ENCODE assay signal across 18 cellular contexts in genomic region chr19:1524206-1524971, GRCh38. TPM values are rescaled to one million over a fixed set of nuclear protein-coding genes. Genes with fewer than 3 reads are reported as not detected.
DNase-seq lines count a peak whose midpoint lies in the region; ATAC-seq and TF ChIP-seq lines count a peak whose summit lies in the region.
"Had no signal": no experiment of that assay in that cellular context is flagged by ENCODE, and none has a peak within 500 bp of the region (broad histone marks: within the 10 kb centered on the region; RNA-seq: fewer than 3 reads in every experiment).

No MANE protein-coding gene starts in this region.

- intact Hi-C loops in naive thymus-derived CD4-positive, alpha-beta T cell (cut with micrococcal nuclease) = no loop called here
- intact Hi-C loops in aorta (cut with DNase I) = no loop called here

- H3K27me3 ChIP-seq in naive thymus-derived CD4-positive, alpha-beta T cell (ENCODE audit: control insufficient read depth in 2 of 2, insufficient read depth in 2 of 2, low read length in 2 of 2) = no peaks in the 10 kb centered on the region
- no peaks in the 10 kb centered on the region for H3K27me3 ChIP-seq in aorta (ENCODE audit: control insufficient read depth in 1 of 2, insufficient read depth in 2 of 2, low read length in 1 of 2)

- H3K4me1 Mint-ChIP-seq in activated naive CD8-positive, alpha-beta T cell (ENCODE audit: low read depth) = peaks cover 6% of the 10 kb centered on the region
- H3K4me1 Mint-ChIP-seq in activated naive CD8-positive, alpha-beta T cell treated with anti-CD3 and anti-CD28 coated beads for 36 hours = peaks cover 4% of the 10 kb centered on the region
- peaks cover 5% of the 10 kb centered on the region for H3K4me1 Mint-ChIP-seq in chondrocyte (ENCODE audit: low read depth)
- peaks cover 0 to 9% (median 8%) of the 10 kb centered on the region in 7 donors for H3K4me1 Mint-ChIP-seq in naive thymus-derived CD4-positive, alpha-beta T cell
- peaks cover 9 to 10% of the 10 kb centered on the region in 2 donors for H3K4me1 Mint-ChIP-seq in stimulated activated naive B cell treated with anti-CD40 and anti-IgM and Interleukin-4, amounts not matched to agents 10 μg/mL and 1 μg/mL and 100 μg/mL, for 72 hours

- H3K36me3 Mint-ChIP-seq in activated naive CD8-positive, alpha-beta T cell = no peaks in the 10 kb centered on the region
- no peaks in the 10 kb centered on the region for H3K36me3 Mint-ChIP-seq in activated naive CD8-positive, alpha-beta T cell treated with anti-CD3 and anti-CD28 coated beads for 36 hours
- no peaks in the 10 kb centered on the region for H3K36me3 Mint-ChIP-seq in chondrocyte (ENCODE audit: low read depth)
- H3K36me3 Mint-ChIP-seq in naive thymus-derived CD4-positive, alpha-beta T cell = peaks cover 0 to 4% (median 0%) of the 10 kb centered on the region in 5 donors
- H3K36me3 Mint-ChIP-seq in stimulated activated naive B cell treated with anti-CD40 and anti-IgM and Interleukin-4, amounts not matched to agents 10 μg/mL and 1 μg/mL and 100 μg/mL, for 72 hours = peaks cover 0 to 4% of the 10 kb centered on the region in 2 donors

- H3K27me3 Mint-ChIP-seq in activated naive CD8-positive, alpha-beta T cell = peaks cover 17% of the 10 kb centered on the region
- H3K27me3 Mint-ChIP-seq in activated naive CD8-positive, alpha-beta T cell treated with anti-CD3 and anti-CD28 coated beads for 36 hours = peaks cover 52% of the 10 kb centered on the region
- peaks cover 24% of the 10 kb centered on the region for H3K27me3 Mint-ChIP-seq in chondrocyte (ENCODE audit: low read depth)
- peaks cover 26 to 39% (median 30%) of the 10 kb centered on the region in 5 donors for H3K27me3 Mint-ChIP-seq in naive thymus-derived CD4-positive, alpha-beta T cell
- peaks cover 53 to 70% of the 10 kb centered on the region in 2 donors for H3K27me3 Mint-ChIP-seq in stimulated activated naive B cell treated with anti-CD40 and anti-IgM and Interleukin-4, amounts not matched to agents 10 μg/mL and 1 μg/mL and 100 μg/mL, for 72 hours

- ATAC-seq in naive thymus-derived CD4-positive, alpha-beta T cell = no peak
- ATAC-seq in stimulated activated naive B cell treated with anti-CD40 and anti-IgM and Interleukin-4, amounts not matched to agents 10 μg/mL and 1 μg/mL and 100 μg/mL, for 72 hours (replicated peaks) = no peak
- no peak for ATAC-seq in aorta (ENCODE audit: low FRiP score)
- ATAC-seq: activated CD4-positive, alpha-beta T cell treated with anti-CD3 and anti-CD28 coated beads for 36 hours had no signal

- no peak overlapping the region for H3K27ac ChIP-seq in naive thymus-derived CD4-positive, alpha-beta T cell (ENCODE audit: low read depth, low read length)
- no peak overlapping the region for H3K27ac ChIP-seq in aorta (ENCODE audit: low read depth in 1 of 2, low read length in 2 of 2)

- CTCF ChIA-PET in naive thymus-derived CD4-positive, alpha-beta T cell (lab: Charles Lee) = no interaction called here

- H3K4me3 Mint-ChIP-seq in activated naive CD8-positive, alpha-beta T cell = peak overlapping the region; percentile 64
- H3K4me3 Mint-ChIP-seq in activated naive CD8-positive, alpha-beta T cell treated with anti-CD3 and anti-CD28 coated beads for 36 hours = no peak overlapping the region
- peak overlapping the region; percentile 37 for H3K4me3 Mint-ChIP-seq in chondrocyte (ENCODE audit: unreplicated experiment)
- peak overlapping the region in 8 of 10 donors; percentile 5 to 72 (median 58) for H3K4me3 Mint-ChIP-seq in naive thymus-derived CD4-positive, alpha-beta T cell
- H3K4me3 Mint-ChIP-seq in stimulated activated naive B cell treated with anti-CD40 and anti-IgM and Interleukin-4, amounts not matched to agents 10 μg/mL and 1 μg/mL and 100 μg/mL, for 72 hours = peak overlapping the region; percentile 12 to 19
- H3K4me3 Mint-ChIP-seq: activated CD4-positive, alpha-beta T cell treated with anti-CD3 and anti-CD28 coated beads for 36 hours; stimulated activated naive CD8-positive, alpha-beta T cell treated with anti-CD3 and anti-CD28 coated beads, Interleukin-15, Interleukin-2, amounts not matched to agents 100 ng/mL and 50 ng/mL, for 24 hours had no signal

- no peak overlapping the region for H3K27ac Mint-ChIP-seq in activated naive CD8-positive, alpha-beta T cell
- H3K27ac Mint-ChIP-seq in activated naive CD8-positive, alpha-beta T cell treated with anti-CD3 and anti-CD28 coated beads for 36 hours = no peak overlapping the region
- no peak overlapping the region for H3K27ac Mint-ChIP-seq in chondrocyte (ENCODE audit: unreplicated experiment)
- peak overlapping the region in 1 of 9 donors; percentile 32 for H3K27ac Mint-ChIP-seq in naive thymus-derived CD4-positive, alpha-beta T cell
- H3K27ac Mint-ChIP-seq in stimulated activated naive B cell treated with anti-CD40 and anti-IgM and Interleukin-4, amounts not matched to agents 10 μg/mL and 1 μg/mL and 100 μg/mL, for 72 hours = no peak overlapping the region
- H3K27ac Mint-ChIP-seq: activated CD4-positive, alpha-beta T cell treated with anti-CD3 and anti-CD28 coated beads for 36 hours; stimulated activated naive CD8-positive, alpha-beta T cell treated with anti-CD3 and anti-CD28 coated beads, Interleukin-15, Interleukin-2, amounts not matched to agents 100 ng/mL and 50 ng/mL, for 24 hours had no signal

- no peak for DNase-seq in activated naive CD8-positive, alpha-beta T cell treated with anti-CD3 and anti-CD28 coated beads for 36 hours
- DNase-seq in chondrocyte (ENCODE audit: low spot score) = no peak
- no peak for DNase-seq in naive thymus-derived CD4-positive, alpha-beta T cell
- DNase-seq in stimulated activated naive B cell treated with anti-CD40 and anti-IgM and Interleukin-4, amounts not matched to agents 10 μg/mL and 1 μg/mL and 100 μg/mL, for 72 hours = no peak
- no peak for DNase-seq in glomerular visceral epithelial cell (ENCODE audit: extremely low spot score)
- DNase-seq in aorta = no peak
- no peak for DNase-seq in NCI-H187 treated with DMSO at 0.1 percent for 48 hours (lab: John Stamatoyannopoulos, UW)
- DNase-seq: activated CD4-positive, alpha-beta T cell treated with anti-CD3 and anti-CD28 coated beads for 36 hours; amniotic stem cell; GF-D8; NCI-H1694 treated with DMSO at 0.1 percent for 48 hours; NCI-H748 treated with DMSO at 0.1 percent for 48 hours; T-helper 2 cell had no signal

- no peaks in the 10 kb centered on the region for H3K9me3 ChIP-seq in naive thymus-derived CD4-positive, alpha-beta T cell (ENCODE audit: control insufficient read depth in 2 of 3, low read length in 3 of 3)
- no peaks in the 10 kb centered on the region for H3K9me3 ChIP-seq in aorta (ENCODE audit: control insufficient read depth, low read length)

- no peaks in the 10 kb centered on the region for H3K4me1 ChIP-seq in naive thymus-derived CD4-positive, alpha-beta T cell (ENCODE audit: control insufficient read depth in 2 of 2, insufficient read depth in 2 of 2, low read length in 2 of 2)
- no peaks in the 10 kb centered on the region for H3K4me1 ChIP-seq in aorta (ENCODE audit: control insufficient read depth in 1 of 2, insufficient read depth in 2 of 2, low read length in 2 of 2)

- WGBS in aorta, 2 donors = 7 to 8% methylated on average over 48 to 63 of the region's 63 CpGs

- no peaks in the 10 kb centered on the region for H3K36me3 ChIP-seq in naive thymus-derived CD4-positive, alpha-beta T cell (ENCODE audit: control insufficient read depth in 2 of 3, insufficient read depth in 3 of 3, low read length in 3 of 3)
- H3K36me3 ChIP-seq in aorta (ENCODE audit: control insufficient read depth in 1 of 2, insufficient read depth in 2 of 2, low read length in 1 of 2) = no peaks in the 10 kb centered on the region

- H3K9me3 Mint-ChIP-seq in activated naive CD8-positive, alpha-beta T cell (ENCODE audit: low read depth) = no peaks in the 10 kb centered on the region
- no peaks in the 10 kb centered on the region for H3K9me3 Mint-ChIP-seq in activated naive CD8-positive, alpha-beta T cell treated with anti-CD3 and anti-CD28 coated beads for 36 hours
- H3K9me3 Mint-ChIP-seq in chondrocyte (ENCODE audit: low read depth) = no peaks in the 10 kb centered on the region
- peaks cover 0 to 2% (median 0%) of the 10 kb centered on the region in 11 donors for H3K9me3 Mint-ChIP-seq in naive thymus-derived CD4-positive, alpha-beta T cell
- H3K9me3 Mint-ChIP-seq in stimulated activated naive B cell treated with anti-CD40 and anti-IgM and Interleukin-4, amounts not matched to agents 10 μg/mL and 1 μg/mL and 100 μg/mL, for 72 hours = no peaks in the 10 kb centered on the region
- H3K9me3 Mint-ChIP-seq: stimulated activated naive CD8-positive, alpha-beta T cell treated with anti-CD3 and anti-CD28 coated beads, Interleukin-15, Interleukin-2, amounts not matched to agents 100 ng/mL and 50 ng/mL, for 24 hours had no signal

- POLR2A ChIA-PET in naive thymus-derived CD4-positive, alpha-beta T cell (lab: Charles Lee) = no interaction called here

- no peak overlapping the region for H3K4me3 ChIP-seq in naive thymus-derived CD4-positive, alpha-beta T cell (ENCODE audit: low read length)
- H3K4me3 ChIP-seq in aorta (ENCODE audit: low read length in 2 of 2) = no peak overlapping the region

- TF ChIP-seq CTCF in chondrocyte (IDR thresholded peaks at IDR 0.05) = no peak

RNA-seq across cellular contexts. Expression of gene PLK5, which starts 0.5 kb away (rescaled TPM):
- not detected for total RNA-seq in activated naive CD8-positive, alpha-beta T cell treated with anti-CD3 and anti-CD28 coated beads for 36 hours
- total RNA-seq in chondrocyte (0.12 TPM in 1 of 3 replicates, not detected in the others), aorta (not detected)
- not detected for total RNA-seq in naive thymus-derived CD4-positive, alpha-beta T cell
- polyA plus RNA-seq in naive thymus-derived CD4-positive, alpha-beta T cell = not detected
- under 1 TPM in 1 of 2 donors, not detected in 1; 0.15 TPM for polyA plus RNA-seq in aorta
- total RNA-seq: A172; activated CD4-positive, alpha-beta T cell treated with anti-CD3 and anti-CD28 coated beads for 36 hours; dermis microvascular lymphatic vessel endothelial cell; H4 had no signal

RNA-seq across cellular contexts. Expression of gene ADAMTSL5, which starts 11.6 kb away (rescaled TPM):
- 1 to 10 TPM; 1.1 to 1.5 TPM for total RNA-seq in activated naive CD8-positive, alpha-beta T cell treated with anti-CD3 and anti-CD28 coated beads for 36 hours
- total RNA-seq in chondrocyte = 9.1 to 20.3 TPM (median 16.9 TPM) in 3 replicates
- 1 to 10 TPM; 3.6 to 9.9 (median 6.0) TPM for total RNA-seq in naive thymus-derived CD4-positive, alpha-beta T cell
- polyA plus RNA-seq in naive thymus-derived CD4-positive, alpha-beta T cell = 1 to 10 TPM; 4.3 to 4.8 TPM
- total RNA-seq in aorta = 10 to 100 TPM in 1 of 2 donors, 1 to 10 TPM in 1; 6.2 to 18.2 TPM
- 1 to 10 TPM; 3.1 to 6.1 TPM for polyA plus RNA-seq in aorta
- total RNA-seq: dermis microvascular lymphatic vessel endothelial cell had no signal

RNA-seq across cellular contexts. Expression of gene REEP6, which starts 33.4 kb away (rescaled TPM):
- total RNA-seq in activated naive CD8-positive, alpha-beta T cell treated with anti-CD3 and anti-CD28 coated beads for 36 hours = 1 to 10 TPM; 1.3 to 1.8 TPM
- 2.7 to 3.9 TPM (median 2.8 TPM) in 3 replicates for total RNA-seq in chondrocyte
- 1 to 10 TPM; 1.6 to 5.3 (median 4.4) TPM for total RNA-seq in naive thymus-derived CD4-positive, alpha-beta T cell
- 1 to 10 TPM; 5.6 to 7.2 TPM for polyA plus RNA-seq in naive thymus-derived CD4-positive, alpha-beta T cell
- total RNA-seq in aorta = 1 to 10 TPM in 1 of 2 donors, under 1 TPM in 1; 0.71 to 1.6 TPM
- 10 to 100 TPM in 1 of 2 donors, 1 to 10 TPM in 1; 2.2 to 16.5 TPM for polyA plus RNA-seq in aorta

RNA-seq across cellular contexts. Expression of gene PCSK4, which starts 34.2 kb away (rescaled TPM):
- 1 to 10 TPM; 1.5 to 1.7 TPM for total RNA-seq in activated naive CD8-positive, alpha-beta T cell treated with anti-CD3 and anti-CD28 coated beads for 36 hours
- 3.3 to 4.0 TPM (median 3.9 TPM) in 3 replicates for total RNA-seq in chondrocyte
- total RNA-seq in naive thymus-derived CD4-positive, alpha-beta T cell = 10 to 100 TPM in 1 of 5 experiments, 1 to 10 TPM in 3, under 1 TPM in 1; 0.87 to 10.8 (median 7.8) TPM
- under 1 TPM; 0.64 to 0.72 TPM for polyA plus RNA-seq in naive thymus-derived CD4-positive, alpha-beta T cell
- total RNA-seq in aorta = 1 to 10 TPM in 1 of 2 donors, not detected in 1; 3.1 TPM
- 1 to 10 TPM in 1 of 2 donors, under 1 TPM in 1; 0.75 to 6.0 TPM for polyA plus RNA-seq in aorta

RNA-seq across cellular contexts. Expression of gene MEX3D, which starts 43.7 kb away (rescaled TPM):
- 1 to 10 TPM; 6.1 to 6.5 TPM for total RNA-seq in activated naive CD8-positive, alpha-beta T cell treated with anti-CD3 and anti-CD28 coated beads for 36 hours
- total RNA-seq in chondrocyte = 57.8 to 60.1 TPM (median 59.6 TPM) in 3 replicates
- 1 to 10 TPM; 2.1 to 8.3 (median 2.3) TPM for total RNA-seq in naive thymus-derived CD4-positive, alpha-beta T cell
- polyA plus RNA-seq in naive thymus-derived CD4-positive, alpha-beta T cell = not detected
- 10 to 100 TPM; 16.1 to 20.5 TPM for total RNA-seq in aorta
- polyA plus RNA-seq in aorta = 1 to 10 TPM; 3.6 to 6.3 TPM
